ENCODE assay signal across 15 cellular contexts in the genomic region with DNA sequence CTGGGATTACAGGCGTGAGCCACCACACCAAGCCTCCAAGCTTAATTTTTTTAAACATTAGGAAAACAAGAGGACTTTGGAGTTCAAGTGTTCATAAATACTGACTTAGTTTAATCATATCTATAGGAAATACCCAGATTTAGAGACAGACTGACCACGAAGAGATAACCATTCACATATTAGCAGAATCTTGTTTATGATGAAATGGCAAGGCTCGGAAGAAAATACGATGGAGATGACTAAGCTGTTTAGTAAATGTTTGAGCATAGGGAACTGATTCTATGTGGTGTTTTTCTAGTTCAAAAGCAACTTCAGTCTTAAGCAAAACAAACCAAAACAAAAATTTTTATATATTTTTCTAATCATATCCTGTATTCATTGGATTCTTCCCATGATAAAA. TPM values are rescaled to one million over a fixed set of nuclear protein-coding genes. Genes with fewer than 3 reads are reported as not detected.
DNase-seq lines count a peak whose midpoint lies in the region; ATAC-seq and TF ChIP-seq lines count a peak whose summit lies in the region.
"Had no signal": no experiment of that assay in that cellular context is flagged by ENCODE, and none has a peak within 500 bp of the region (broad histone marks: within the 10 kb centered on the region; RNA-seq: fewer than 3 reads in every experiment).

No MANE protein-coding gene starts in this region.

- H3K4me1 ChIP-seq in mesenchymal stem cell (ENCODE audit: control insufficient read depth, insufficient read depth, low read depth, low read length), result no peaks in the 10 kb centered on the region

- no peak overlapping the region for H2AK5ac ChIP-seq in mesenchymal stem cell (ENCODE audit: low read length, severe bottlenecking)

- H3K23ac ChIP-seq in mesenchymal stem cell (ENCODE audit: low read length in 2 of 2), result no peak overlapping the region

- no peak overlapping the region for H2BK12ac ChIP-seq in mesenchymal stem cell (ENCODE audit: low read length in 2 of 2)

- H4K91ac ChIP-seq in mesenchymal stem cell (ENCODE audit: low read length), result no peak overlapping the region

- no peak overlapping the region for H3K14ac ChIP-seq in mesenchymal stem cell (ENCODE audit: low read length in 2 of 2)

- no peak overlapping the region for H2BK5ac ChIP-seq in mesenchymal stem cell (ENCODE audit: low read depth, low read length, poor library complexity, severe bottlenecking)

- WGBS in mesenchymal stem cell, result no CpG with 5 or more reads among the region's 4 CpGs

- H3K9me3 ChIP-seq in mesenchymal stem cell (ENCODE audit: control insufficient read depth, low read length), result no peaks in the 10 kb centered on the region

- H3K9ac ChIP-seq in mesenchymal stem cell (ENCODE audit: low read length), result no peak overlapping the region

- no peak overlapping the region for H3K4ac ChIP-seq in mesenchymal stem cell (ENCODE audit: low read depth in 1 of 2, low read length in 2 of 2)

- no peak overlapping the region for H3K27ac ChIP-seq in mesenchymal stem cell (ENCODE audit: low read length, poor library complexity, severe bottlenecking)

- H2BK120ac ChIP-seq in mesenchymal stem cell (ENCODE audit: low read depth, low read length), result no peak overlapping the region

- no peaks in the 10 kb centered on the region for H3K27me3 ChIP-seq in mesenchymal stem cell (ENCODE audit: control insufficient read depth in 1 of 2, insufficient read depth in 1 of 2, low read length in 2 of 2)

- no peak overlapping the region for H3K18ac ChIP-seq in mesenchymal stem cell (ENCODE audit: low read depth in 1 of 2, low read length in 2 of 2)

- no peaks in the 10 kb centered on the region for H3K36me3 ChIP-seq in mesenchymal stem cell (ENCODE audit: control insufficient read depth in 1 of 2, insufficient read depth in 2 of 2, low read depth in 1 of 2, low read length in 2 of 2)

- no peaks in the 10 kb centered on the region for H3K79me1 ChIP-seq in mesenchymal stem cell (replicated peaks; ENCODE audit: low read length, poor library complexity, severe bottlenecking)

- no peak overlapping the region for H2BK15ac ChIP-seq in mesenchymal stem cell (ENCODE audit: low read depth, poor library complexity, severe bottlenecking)

- H2AFZ ChIP-seq in mesenchymal stem cell (ENCODE audit: low read depth, low read length), result no peak overlapping the region

- no peak for ATAC-seq in HG03280 (IDR thresholded peaks at IDR 0.05; ENCODE audit: unreplicated experiment)

- H4K8ac ChIP-seq in mesenchymal stem cell (ENCODE audit: low read length), result no peak overlapping the region

- no peak overlapping the region for H3K4me2 ChIP-seq in mesenchymal stem cell (ENCODE audit: low read length, poor library complexity, severe bottlenecking)

- TF ChIP-seq CTCF in fibroblast of pulmonary artery (IDR thresholded peaks at IDR 0.05; ENCODE audit: low read length, missing control alignments), result no peak

- DNase-seq in amniotic epithelial cell (ENCODE audit: low read depth) (peak; percentile 65), fibroblast of pulmonary artery (ENCODE audit: low read depth) (peak; percentile 49), mesenchymal stem cell (peak; percentile 48), cortex of kidney (lab: John Stamatoyannopoulos, UW) (no peak), GOT3 (lab: John Stamatoyannopoulos, UW) (no peak)
- DNase-seq: C1 segment of cervical spinal cord; Calu3; CD4-positive, alpha-beta memory T cell; COR-L47; DMS53; DMS79 treated with DMSO at 0.1 percent for 48 hours; GF-D8; H7; HCEC 1CT had no signal

- H3K4me3 ChIP-seq in fibroblast of pulmonary artery (replicated peaks; ENCODE audit: low read depth, low read length), result no peak overlapping the region
- no peak overlapping the region for H3K4me3 ChIP-seq in mesenchymal stem cell (ENCODE audit: insufficient read depth in 1 of 2, low read depth in 1 of 2, low read length in 2 of 2)

RNA-seq across cellular contexts. Expression of gene TUSC1, which starts 13.5 kb away (rescaled TPM):
- 10.4 TPM for polyA plus RNA-seq in mesenchymal stem cell (2013, experiment 1 of 2)
- 10.1 TPM for polyA plus RNA-seq in mesenchymal stem cell (2013, experiment 2 of 2)

Comparison
In these comparisons a context has a peak if more than half of its experiments do, and no peak if none do; other contexts are left out.
1. DNase-seq: peak in amniotic epithelial cell (single experiment), fibroblast of pulmonary artery (single experiment) and mesenchymal stem cell (single experiment); none in cortex of kidney (single experiment) and GOT3 (single experiment).